In genomic region chr13:37313383-37313782, GRCh38 we compare ENCODE assay signal across 1 cellular context.
TF ChIP-seq lines count a peak whose summit lies in the region.

No MANE protein-coding gene starts in this region.

TF ChIP-seq in SK-N-SH treated with all-trans-retinoic acid at 6 μM for 48 hours, 23 proteins besides CTCF, POLR2A, EP300 and RAD21 (continued from another document):
- TF ChIP-seq POU6F1 (CRISPR knock-in tag; IDR thresholded peaks at IDR 0.05; ENCODE audit: borderline replicate concordance, low read depth) (no peak), CREB5 (CRISPR knock-in tag; IDR thresholded peaks at IDR 0.05; ENCODE audit: low read depth) (no peak), ARNTL (CRISPR knock-in tag; IDR thresholded peaks at IDR 0.05; ENCODE audit: borderline replicate concordance, low read depth) (no peak), TOX (CRISPR knock-in tag; IDR thresholded peaks at IDR 0.05; ENCODE audit: borderline replicate concordance) (no peak), TSHZ2 (CRISPR knock-in tag; IDR thresholded peaks at IDR 0.05) (no peak), ESRRG (CRISPR knock-in tag; IDR thresholded peaks at IDR 0.05) (no peak), BACH2 (CRISPR knock-in tag; IDR thresholded peaks at IDR 0.05; ENCODE audit: borderline replicate concordance) (no peak), PPARA (CRISPR knock-in tag; IDR thresholded peaks at IDR 0.05; ENCODE audit: borderline replicate concordance) (no peak)
